Comparison of ENCODE assay signal across 12 cellular contexts in genomic region chr14:104686624-104687517, GRCh38. TPM values are rescaled to one million over a fixed set of nuclear protein-coding genes. Genes with fewer than 3 reads are reported as not detected.
DNase-seq lines count a peak whose midpoint lies in the region; ATAC-seq, FAIRE-seq and TF ChIP-seq lines count a peak whose summit lies in the region.
"Had no signal": no experiment of that assay in that cellular context is flagged by ENCODE, and none has a peak within 500 bp of the region (broad histone marks: within the 10 kb centered on the region; RNA-seq: fewer than 3 reads in every experiment).

No MANE protein-coding gene starts in this region.

- H3K4me1 Mint-ChIP-seq in effector memory CD8-positive, alpha-beta T cell (ENCODE audit: low read depth in 2 of 2), result peaks cover 13 to 14% of the 10 kb centered on the region in 2 donors
- H3K4me1 Mint-ChIP-seq in neural progenitor cell, result peaks cover 25% of the 10 kb centered on the region

- intact Hi-C loops in Panc1 (cut with micrococcal nuclease; ENCODE audit: unreplicated experiment), result no loop called here
- intact Hi-C loops in gastrocnemius medialis (cut with DNase I; ENCODE audit: low total_unique reads), result no loop called here

- no peak overlapping the region for H3K4me3 ChIP-seq in BLaER1 treated with 17β-estradiol and CSF1 and Interleukin-3, amounts not matched to agents 10 nM and 100 nM
- H3K4me3 ChIP-seq in Panc1 (ENCODE audit: low read depth in 2 of 2, low read length in 2 of 2) (no peak overlapping the region), neural progenitor cell (no peak overlapping the region), gastrocnemius medialis (no peak overlapping the region)

- peaks cover 0 to 13% (median 4%) of the 10 kb centered on the region in 11 experiments; a peak in 8 of 22 replicates for H3K36me3 ChIP-seq in BLaER1 treated with 17β-estradiol and CSF1 and Interleukin-3, amounts not matched to agents 10 nM and 100 nM
- H3K36me3 ChIP-seq in Panc1 (ENCODE audit: control insufficient read depth, insufficient read depth, low read length) (peaks cover 6% of the 10 kb centered on the region; the same call in 1 of the 2 replicates), neural progenitor cell (no peaks in the 10 kb centered on the region), gastrocnemius medialis (no peaks in the 10 kb centered on the region)
- H3K36me3 ChIP-seq: neutrophil had no signal

- peak overlapping the region; percentile 73 to 100 (median 88) for H3K4me2 ChIP-seq in BLaER1 treated with 17β-estradiol and CSF1 and Interleukin-3, amounts not matched to agents 10 nM and 100 nM
- H3K4me2 ChIP-seq in neural progenitor cell, result no peak overlapping the region

- H3F3A ChIP-seq in neural progenitor cell (ENCODE audit: low read depth), result peaks cover 28% of the 10 kb centered on the region

- H3K27ac ChIP-seq in BLaER1 treated with 17β-estradiol and CSF1 and Interleukin-3, amounts not matched to agents 10 nM and 100 nM, result peak overlapping the region in 7 of 11 experiments; percentile 3 to 74 (median 59); a peak in 10 of 22 replicates
- H3K27ac ChIP-seq in Panc1 (ENCODE audit: low read length) (peak overlapping the region; percentile 93), neural progenitor cell (no peak overlapping the region), gastrocnemius medialis (peak overlapping the region in 1 of 4 donors; percentile 87)
- H3K27ac ChIP-seq: HL-60, neutrophil had no signal

- H3K36me3 Mint-ChIP-seq in effector memory CD8-positive, alpha-beta T cell (ENCODE audit: insufficient read depth), result peaks cover 3% of the 10 kb centered on the region
- H3K36me3 Mint-ChIP-seq in neural progenitor cell, result no peaks in the 10 kb centered on the region

- peaks cover 15 to 23% (median 21%) of the 10 kb centered on the region in 11 experiments for H4K20me1 ChIP-seq in BLaER1 treated with 17β-estradiol and CSF1 and Interleukin-3, amounts not matched to agents 10 nM and 100 nM
- peaks cover 17% of the 10 kb centered on the region for H4K20me1 ChIP-seq in neural progenitor cell (ENCODE audit: low read depth)

- POLR2A ChIA-PET in Panc1 (lab: Charles Lee), result interaction anchor here (1.2 kb wide), 1 partner anchor 8 kb away, joined by 3 read pairs; no protein-coding TSS in a partner anchor

- TF ChIP-seq CTCF in Panc1 (IDR thresholded peaks at IDR 0.05), result peak; percentile 49; the same call in 1 of the 2 replicates
- no peak for TF ChIP-seq CTCF in neural progenitor cell (IDR thresholded peaks at IDR 0.05)
- TF ChIP-seq CTCF in gastrocnemius medialis (IDR thresholded peaks at IDR 0.05 in 4 of 5, conservative IDR thresholded peaks at IDR 0.05 in 1 of 5), result no peak

- H2AFZ ChIP-seq in neural progenitor cell (replicated peaks), result no peak overlapping the region

- no peaks in the 10 kb centered on the region for H3K27me3 ChIP-seq in BLaER1 treated with 17β-estradiol and CSF1 and Interleukin-3, amounts not matched to agents 10 nM and 100 nM
- no peaks in the 10 kb centered on the region for H3K27me3 ChIP-seq in Panc1 (ENCODE audit: control insufficient read depth, insufficient read depth, low read length)
- H3K27me3 ChIP-seq in neural progenitor cell, result no peaks in the 10 kb centered on the region
- H3K27me3 ChIP-seq in gastrocnemius medialis, result no peaks in the 10 kb centered on the region

- DNase-seq in Panc1 (ENCODE audit: low read depth, low spot score) (no peak), neural progenitor cell (ENCODE audit: low spot score) (peak; percentile 1), H54 (ENCODE audit: insufficient read length, low spot score) (no peak), gastrocnemius medialis (no peak), cerebellar nuclear complex (lab: John Stamatoyannopoulos, UW) (no peak), NCI-H1436 treated with DMSO at 0.1 percent for 48 hours (lab: John Stamatoyannopoulos, UW) (no peak)
- no peak for DNase-seq in effector memory CD8-positive, alpha-beta T cell
- DNase-seq: NCI-H1694 had no signal

- no peaks in the 10 kb centered on the region for H3K9me3 Mint-ChIP-seq in effector memory CD8-positive, alpha-beta T cell
- peaks cover 3% of the 10 kb centered on the region for H3K9me3 Mint-ChIP-seq in neural progenitor cell

- in situ Hi-C loops in Panc1 (cut with HindIII; ENCODE audit: low pct_unique_long_range_greater_than_20kb, low sequenced_read_pairs) (no loop called here), gastrocnemius medialis (cut with MboI; ENCODE audit: low sequenced_read_pairs in 4 of 4) (no loop called here)

- ATAC-seq in Panc1 (no peak), gastrocnemius medialis (no peak)
- ATAC-seq in effector memory CD8-positive, alpha-beta T cell (replicated peaks), result no peak

- no TSS peak for BruUV-seq in Panc1 (replicated peaks; lab: Mats Ljungman, UMichigan)

- peak overlapping the region; percentile 34 to 75 for H3K4me3 Mint-ChIP-seq in effector memory CD8-positive, alpha-beta T cell
- H3K4me3 Mint-ChIP-seq in neural progenitor cell, result peak overlapping the region; percentile 55

- H3K79me2 ChIP-seq in neural progenitor cell (ENCODE audit: low read depth), result peaks cover 21% of the 10 kb centered on the region

- H3K4me1 ChIP-seq in BLaER1 treated with 17β-estradiol and CSF1 and Interleukin-3, amounts not matched to agents 10 nM and 100 nM, result peaks cover 55 to 67% (median 60%) of the 10 kb centered on the region in 10 experiments
- peaks cover 42% of the 10 kb centered on the region for H3K4me1 ChIP-seq in Panc1 (ENCODE audit: control insufficient read depth, insufficient read depth, low read length)
- H3K4me1 ChIP-seq in neural progenitor cell, result peaks cover 51% of the 10 kb centered on the region
- peaks cover 35 to 41% of the 10 kb centered on the region in 2 donors for H3K4me1 ChIP-seq in gastrocnemius medialis

- TF ChIP-seq POLR2A in H54 (IDR thresholded peaks at IDR 0.05; ENCODE audit: low read depth, low read length) (no peak), gastrocnemius medialis (IDR thresholded peaks at IDR 0.05) (no peak)

- CTCF ChIA-PET in Panc1 (lab: Charles Lee), result interaction anchor here (0.6 to 1.5 kb wide), 2 partner anchors 21 to 349 kb away, joined by 3 to 4 read pairs; no protein-coding TSS in a partner anchor

- no peak for FAIRE-seq in H54 (lab: Jason Lieb, UNC)
- FAIRE-seq: bronchial epithelial cell had no signal

- H3K9me3 ChIP-seq in BLaER1 treated with 17β-estradiol and CSF1 and Interleukin-3, amounts not matched to agents 10 nM and 100 nM (replicated peaks in 1 of 11), result no peaks in the 10 kb centered on the region
- H3K9me3 ChIP-seq in Panc1 (ENCODE audit: control insufficient read depth, insufficient read depth, low read depth, low read length), result no peaks in the 10 kb centered on the region
- H3K9me3 ChIP-seq in neural progenitor cell (ENCODE audit: low read depth), result no peaks in the 10 kb centered on the region
- H3K9me3 ChIP-seq in gastrocnemius medialis, result no peaks in the 10 kb centered on the region
- H3K9me3 ChIP-seq: neutrophil had no signal

- peak overlapping the region; percentile 1 to 65 for H3K27ac Mint-ChIP-seq in effector memory CD8-positive, alpha-beta T cell
- no peak overlapping the region for H3K27ac Mint-ChIP-seq in neural progenitor cell

- peaks cover 0 to 6% of the 10 kb centered on the region in 2 donors for H3K27me3 Mint-ChIP-seq in effector memory CD8-positive, alpha-beta T cell
- peaks cover 9% of the 10 kb centered on the region for H3K27me3 Mint-ChIP-seq in neural progenitor cell (ENCODE audit: insufficient read depth, low read depth)

- H3K9ac ChIP-seq in BLaER1 treated with 17β-estradiol and CSF1 and Interleukin-3, amounts not matched to agents 10 nM and 100 nM, result peak overlapping the region in 8 of 11 experiments; percentile 4 to 95 (median 68); a peak in 9 of 22 replicates
- no peak overlapping the region for H3K9ac ChIP-seq in neural progenitor cell

RNA-seq across cellular contexts. Expression of gene INF2, which starts 2.5 kb away (rescaled TPM):
- 195 TPM for total RNA-seq in Panc1 (2021; ENCODE audit: unreplicated experiment)
- 179 TPM for polyA plus RNA-seq in Panc1 (2012; ENCODE audit: insufficient read length)
- total RNA-seq in neural progenitor cell (ENCODE audit: low replicate concordance), result 7.8 and 24.0 TPM in 2 replicates
- total RNA-seq in gastrocnemius medialis, result 10 to 100 TPM; 11.6 to 34.6 (median 19.7) TPM

RNA-seq across cellular contexts. Expression of gene ADSS1, which starts 37.2 kb away (rescaled TPM):
- total RNA-seq in Panc1 (2021; ENCODE audit: unreplicated experiment) (9.4 TPM), neural progenitor cell (ENCODE audit: low replicate concordance) (25.3 and 26.4 TPM in 2 replicates), gastrocnemius medialis (100 to 1,000 TPM; 165 to 577 (median 232) TPM)
- polyA plus RNA-seq in Panc1 (2012; ENCODE audit: insufficient read length), result 15.6 TPM
